Comparison of ENCODE assay signal across 15 cellular contexts in genomic region chr1:51863384-51863783, GRCh38. TPM values are rescaled to one million over a fixed set of nuclear protein-coding genes. Genes with fewer than 3 reads are reported as not detected.
A peak's percentile ranks its signal among the peaks of the same experiment; 100 is the strongest.
DNase-seq lines count a peak whose midpoint lies in the region; ATAC-seq, FAIRE-seq and TF ChIP-seq lines count a peak whose summit lies in the region.
"Had no signal": no experiment of that assay in that cellular context is flagged by ENCODE, and none has a peak within 500 bp of the region (broad histone marks: within the 10 kb centered on the region; RNA-seq: fewer than 3 reads in every experiment).

No MANE protein-coding gene starts in this region.

- peaks cover 40% of the 10 kb centered on the region for H3K79me2 ChIP-seq in GM12878 (ENCODE audit: control insufficient read depth, insufficient read depth, low read length)

- peak; percentile 46 to 67; a peak in 1 of 4 replicates for TF ChIP-seq EP300 in GM12878 (IDR thresholded peaks at IDR 0.05; ENCODE audit: borderline replicate concordance in 1 of 2, control insufficient read depth in 1 of 2, low read depth in 2 of 2, low read length in 2 of 2)

- peak overlapping the region; percentile 51; the same call in 1 of the 2 replicates for H3K27ac ChIP-seq in GM12878 (ENCODE audit: control insufficient read depth, insufficient read depth)
- H3K27ac ChIP-seq: esophagus muscularis mucosa, HL-60, pancreas had no signal

- no peaks in the 10 kb centered on the region; a peak in 2 of 4 replicates for H3K36me3 ChIP-seq in GM12878 (ENCODE audit: control insufficient read depth in 2 of 2, insufficient read depth in 2 of 2, low read length in 1 of 2)
- H3K36me3 ChIP-seq: pancreas had no signal

- in situ Hi-C loops in GM12878 (cut with MboI), result no loop called here

- peaks cover 10% of the 10 kb centered on the region for H3K4me1 ChIP-seq in GM12878 (ENCODE audit: control insufficient read depth, insufficient read depth, low read length)
- H3K4me1 ChIP-seq: pancreas had no signal

- SMC1A ChIA-PET in GM12878 (lab: Charles Lee; ENCODE audit: uncharacterized antibody, unreplicated experiment), result interaction anchor here (1.0 to 3.7 kb wide), 6 partner anchors 8 to 24 kb away, joined by 3 to 18 read pairs (median 6); partner anchors contain the start of gene NRDC

- H3K9me3 ChIP-seq in GM12878 (replicated peaks; ENCODE audit: control insufficient read depth, insufficient read depth, low read length), result no peaks in the 10 kb centered on the region
- H3K9me3 ChIP-seq: esophagus muscularis mucosa, pancreas had no signal

- intact Hi-C loops in GM12878 (cut with micrococcal nuclease; ENCODE audit: unreplicated experiment), result no loop called here

- POLR2A ChIA-PET in GM12878 (lab: Charles Lee), result interaction anchor here (1.0 to 4.0 kb wide), 3 partner anchors 9 to 92 kb away, joined by 3 to 31 read pairs (median 5); partner anchors contain the start of gene NRDC

- RAD21 ChIA-PET in GM12878 (lab: Charles Lee; ENCODE audit: unreplicated experiment), result interaction anchor here (0.6 to 1.0 kb wide), 3 partner anchors 13 to 94 kb away, joined by 3 to 6 read pairs (median 4); no protein-coding TSS in a partner anchor

- ATAC-seq in GM21515 (IDR thresholded peaks at IDR 0.05; ENCODE audit: unreplicated experiment), result peak; percentile 71
- peak; percentile 54 for ATAC-seq in HG03565 (IDR thresholded peaks at IDR 0.05; ENCODE audit: unreplicated experiment)
- ATAC-seq in GM12878, result peak; percentile 79
- no peak for ATAC-seq in HG03457 (IDR thresholded peaks at IDR 0.05; ENCODE audit: unreplicated experiment)
- ATAC-seq: pancreas had no signal

- no peaks in the 10 kb centered on the region for H3K27me3 ChIP-seq in GM12878 (replicated peaks in 1 of 2; ENCODE audit: control insufficient read depth in 2 of 2, insufficient read depth in 2 of 2, low read length in 1 of 2)
- H3K27me3 ChIP-seq: esophagus muscularis mucosa, pancreas had no signal

- no peak for TF ChIP-seq RAD21 in GM12878 (IDR thresholded peaks at IDR 0.05; ENCODE audit: insufficient read depth, low read depth, low read length)

- DNase-seq in GM10266 (ENCODE audit: extremely low spot score) (peak; percentile 33), GM12878 (ENCODE audit: low read depth, low spot score) (peak; percentile 32), AG08396 (ENCODE audit: low spot score) (no peak), iPS-NIHi11 (ENCODE audit: low spot score) (no peak), HuH-7.5 (ENCODE audit: low spot score) (no peak)
- DNase-seq: activated CD4-positive, alpha-beta T cell treated with anti-CD3 and anti-CD28 coated beads, Interleukin-2, amount 50 U/mL, for 1 hour; DMS 273 treated with DMSO at 0.1 percent for 48 hours; NCI-H187 treated with DMSO at 0.1 percent for 48 hours; pancreas had no signal

- TF ChIP-seq CTCF in GM10266 (IDR thresholded peaks at IDR 0.05; ENCODE audit: control insufficient read depth, insufficient read depth, low read depth, missing control alignments), result no peak
- TF ChIP-seq CTCF in GM12878 (IDR thresholded peaks at IDR 0.05 in 2 of 3, conservative IDR thresholded peaks at IDR 0.05 in 1 of 3; ENCODE audit: control insufficient read depth in 2 of 3, extremely low read depth in 1 of 3, insufficient read depth in 1 of 3, low read depth in 3 of 3, low read length in 3 of 3), result no peak

- peak; percentile 86 for FAIRE-seq in GM12878 (lab: Jason Lieb, UNC)
- FAIRE-seq: keratinocyte, pancreas had no signal

- peak overlapping the region; percentile 22; the same call in 1 of the 2 replicates for H3K4me2 ChIP-seq in GM12878 (ENCODE audit: control insufficient read depth, insufficient read depth)

- CTCF ChIA-PET in GM12878 (lab: Yijun Ruan, JAX), result interaction anchor here (0.8 kb wide), 1 partner anchor 16 kb away, joined by 4 read pairs; no protein-coding TSS in a partner anchor

- BruUV-seq in GM12878 (replicated peaks; lab: Mats Ljungman, UMichigan), result no TSS peak

- H3K9ac ChIP-seq in GM12878 (ENCODE audit: control insufficient read depth, insufficient read depth, low read length), result no peak overlapping the region

- no peak overlapping the region for H3K4me3 ChIP-seq in GM12878
- H3K4me3 ChIP-seq: esophagus muscularis mucosa, pancreas had no signal

- TF ChIP-seq POLR2A in GM12878 (IDR thresholded peaks at IDR 0.05; ENCODE audit: low read depth, low read length), result no peak

- no peaks in the 10 kb centered on the region; the same call in 1 of the 2 replicates for H4K20me1 ChIP-seq in GM12878 (ENCODE audit: control insufficient read depth, insufficient read depth)

- 50% methylated on average over 2 of the region's 2 CpGs for WGBS in GM12878 (ENCODE audit: insufficient coverage, insufficient replicate concordance, low lambda C conversion rate, missing lambda C conversion rate)

- no peak overlapping the region for H2AFZ ChIP-seq in GM12878 (ENCODE audit: control insufficient read depth, low read depth, low read length)

TF ChIP-seq in GM12878, 131 proteins besides CTCF, POLR2A, EP300 and RAD21 (continues in another document):
- TF ChIP-seq MYB (IDR thresholded peaks at IDR 0.05; ENCODE audit: borderline replicate concordance, low read depth, low read length), result no peak
- no peak for TF ChIP-seq SUZ12 (IDR thresholded peaks at IDR 0.05; ENCODE audit: unreplicated experiment)
- peak; percentile 95 for TF ChIP-seq RUNX3 (IDR thresholded peaks at IDR 0.05; ENCODE audit: low read length)
- no peak for TF ChIP-seq CUX1 (IDR thresholded peaks at IDR 0.05; ENCODE audit: insufficient replicate concordance, low read depth, low read length)
- TF ChIP-seq DPF2 (IDR thresholded peaks at IDR 0.05), result peak; percentile 79
- TF ChIP-seq HDAC2 (IDR thresholded peaks at IDR 0.05), result no peak
- TF ChIP-seq CHD1 (IDR thresholded peaks at IDR 0.05; ENCODE audit: low read depth, low read length), result no peak
- TF ChIP-seq PAX5 (IDR thresholded peaks at IDR 0.05; ENCODE audit: borderline replicate concordance, low read depth, low read length), result no peak

RNA-seq across cellular contexts. Expression of gene NRDC, which starts 15.1 kb away (rescaled TPM):
- 98.0 and 101 TPM in 2 replicates for total RNA-seq in GM12878 (2013; cell fraction: nucleolus; rRNA removed)
- 50.9 and 55.6 TPM in 2 replicates for total RNA-seq in GM12878 (2014; rRNA removed)
- 65.5 and 67.8 TPM in 2 replicates for total RNA-seq in GM12878 (2014; rRNA removed; fragmentation: Illumina TruSeq; extraction: Trizol)
- total RNA-seq in GM12878 (2021), result 101 and 106 TPM in 2 replicates
- 52.9 TPM for polyA plus RNA-seq in GM12878 (2011; ENCODE audit: low read depth)
- 134 and 171 TPM in 2 replicates for polyA plus RNA-seq in GM12878 (2011; rRNA removed)
- polyA plus RNA-seq in GM12878 (2011; cell fraction: cytosol; rRNA removed), result 58.0 and 63.1 TPM in 2 replicates
- 155 and 174 TPM in 2 replicates for polyA plus RNA-seq in GM12878 (2011; cell fraction: nucleus; rRNA removed)
- 88.2 and 112 TPM in 2 replicates for polyA plus RNA-seq in GM12878 (2012)
- polyA plus RNA-seq in GM12878 (2014; fragmentation: Illumina TruSeq; extraction: Trizol), result 116 and 148 TPM in 2 replicates
- polyA plus RNA-seq in GM12878 (2014; fragmentation: Nextera tagmentation; extraction: Ambion mirVana), result 10 to 100 TPM; 50.1 to 59.3 TPM
- polyA plus RNA-seq in GM12878 (2014; rRNA removed), result 75.6 and 80.3 TPM in 2 replicates
- polyA plus RNA-seq in GM12878 (2016; fragmentation: Nextera tagmentation; extraction: Ambion mirVana), result 100 to 1,000 TPM; 121 to 123 TPM
- 96.6 and 133 TPM in 2 replicates for polyA minus RNA-seq in GM12878 (2011; rRNA and poly(A)+ RNA removed)
- 32.9 and 45.6 TPM in 2 replicates for polyA minus RNA-seq in GM12878 (2011; cell fraction: cytosol; rRNA and poly(A)+ RNA removed)
- polyA minus RNA-seq in GM12878 (2011; cell fraction: nucleus; rRNA and poly(A)+ RNA removed), result 46.8 and 81.8 TPM in 2 replicates

Comparison
In these comparisons a context has a peak if more than half of its experiments do, and no peak if none do; other contexts are left out.
1. DNase-seq: peak in GM10266 (single experiment) and GM12878 (single experiment); none in AG08396 (single experiment), iPS-NIHi11 (single experiment) and HuH-7.5 (single experiment).